Comparison of ENCODE assay signal across 15 cellular contexts in the genomic region with DNA sequence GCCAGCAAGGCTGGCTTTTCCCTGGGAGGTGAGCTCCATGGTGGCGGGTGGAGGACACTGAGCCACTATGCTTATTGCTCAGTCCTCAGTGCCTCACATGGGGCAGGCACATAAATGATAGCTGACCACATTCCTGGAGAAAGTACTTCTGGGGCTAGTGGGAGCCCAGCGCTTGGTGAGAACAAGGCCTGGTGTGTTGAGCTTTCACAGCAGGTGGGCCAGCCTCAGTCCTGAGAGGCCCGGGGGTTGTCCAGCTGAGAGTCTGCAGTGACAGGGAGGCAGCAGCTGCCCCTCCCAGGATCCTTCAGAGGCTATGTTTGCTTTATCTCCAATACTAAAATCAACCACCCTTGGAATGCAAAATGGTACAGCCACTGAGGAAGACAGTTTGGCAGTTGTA.
"Had no signal": no experiment of that assay in that cellular context is flagged by ENCODE, and none has a peak within 500 bp of the region (broad histone marks: within the 10 kb centered on the region; RNA-seq: fewer than 3 reads in every experiment).

No MANE protein-coding gene starts in this region.

- H3K4me3 ChIP-seq: psoas muscle had no signal

- H3K27me3 Mint-ChIP-seq: type B pancreatic cell had no signal

- ATAC-seq: activated CD8-positive, alpha-beta T cell treated with anti-CD3 and anti-CD28 coated beads for 36 hours; natural killer cell; psoas muscle; sciatic nerve; stimulated activated naive B cell treated with anti-CD40 and anti-IgM and Interleukin-4, amounts not matched to agents 10 μg/mL and 1 μg/mL and 100 μg/mL, for 72 hours had no signal

- H3K4me3 Mint-ChIP-seq: activated CD8-positive, alpha-beta T cell treated with anti-CD3 and anti-CD28 coated beads for 36 hours; activated naive CD4-positive, alpha-beta T cell treated with anti-CD3 and anti-CD28 coated beads, Interleukin-2, amount 10 ng/mL, durations not matched to agents 7 days and 5 days; activated T-helper 1 cell treated with anti-CD3 and anti-CD28 coated beads, Interleukin-12 subunit alpha, Interleukin-12 subunit beta, Interleukin-2, Interleukin-4 antibody, amounts not matched to agents 30 ng/mL and 10 ng/mL and 1 ng/mL, durations not matched to agents 14 hours and 24 hours and 36 hours; natural killer cell; stimulated activated naive B cell treated with anti-CD40 and anti-IgM and Interleukin-4, amounts not matched to agents 10 μg/mL and 1 μg/mL and 100 μg/mL, for 72 hours; type B pancreatic cell had no signal

- H3K27ac ChIP-seq: psoas muscle, VCaP had no signal

- H3K4me1 Mint-ChIP-seq: activated naive CD4-positive, alpha-beta T cell treated with anti-CD3 and anti-CD28 coated beads, Interleukin-2, amount 10 ng/mL, durations not matched to agents 7 days and 5 days; natural killer cell; stimulated activated naive B cell treated with anti-CD40 and anti-IgM and Interleukin-4, amounts not matched to agents 10 μg/mL and 1 μg/mL and 100 μg/mL, for 72 hours had no signal

- DNase-seq: activated CD4-positive, alpha-beta T cell treated with anti-CD3 and anti-CD28 coated beads for 4 hours; activated CD8-positive, alpha-beta T cell treated with anti-CD3 and anti-CD28 coated beads for 36 hours; activated naive CD4-positive, alpha-beta T cell treated with anti-CD3 and anti-CD28 coated beads, Interleukin-2, amount 10 ng/mL, durations not matched to agents 7 days and 5 days; effector CD4-positive, alpha-beta T cell; foreskin melanocyte; head of caudate nucleus; left colon; natural killer cell; psoas muscle; stimulated activated CD4-positive, alpha-beta T cell treated with anti-CD3 and anti-CD28 coated beads, Interleukin-2, amount 100 ng/mL, for 24 hours; stimulated activated naive B cell treated with anti-CD40 and anti-IgM and Interleukin-4, amounts not matched to agents 10 μg/mL and 1 μg/mL and 100 μg/mL, for 72 hours had no signal

- H3K9me3 Mint-ChIP-seq: activated naive CD4-positive, alpha-beta T cell treated with anti-CD3 and anti-CD28 coated beads, Interleukin-2, amount 10 ng/mL, durations not matched to agents 7 days and 5 days; activated T-helper 1 cell treated with anti-CD3 and anti-CD28 coated beads, Interleukin-12 subunit alpha, Interleukin-12 subunit beta, Interleukin-2, Interleukin-4 antibody, amounts not matched to agents 30 ng/mL and 10 ng/mL and 1 ng/mL, durations not matched to agents 14 hours and 24 hours and 36 hours; natural killer cell; type B pancreatic cell had no signal

- H3K9me3 ChIP-seq: psoas muscle had no signal

- H3K27ac Mint-ChIP-seq: activated CD8-positive, alpha-beta T cell treated with anti-CD3 and anti-CD28 coated beads for 36 hours; activated naive CD4-positive, alpha-beta T cell treated with anti-CD3 and anti-CD28 coated beads, Interleukin-2, amount 10 ng/mL, durations not matched to agents 7 days and 5 days; activated T-helper 1 cell treated with anti-CD3 and anti-CD28 coated beads, Interleukin-12 subunit alpha, Interleukin-12 subunit beta, Interleukin-2, Interleukin-4 antibody, amounts not matched to agents 30 ng/mL and 10 ng/mL and 1 ng/mL, durations not matched to agents 14 hours and 24 hours and 36 hours; natural killer cell; stimulated activated naive B cell treated with anti-CD40 and anti-IgM and Interleukin-4, amounts not matched to agents 10 μg/mL and 1 μg/mL and 100 μg/mL, for 72 hours; type B pancreatic cell had no signal

- H3K36me3 Mint-ChIP-seq: activated naive CD4-positive, alpha-beta T cell treated with anti-CD3 and anti-CD28 coated beads, Interleukin-2, amount 10 ng/mL, durations not matched to agents 7 days and 5 days; natural killer cell; stimulated activated naive B cell treated with anti-CD40 and anti-IgM and Interleukin-4, amounts not matched to agents 10 μg/mL and 1 μg/mL and 100 μg/mL, for 72 hours; type B pancreatic cell had no signal
